1 cellular context compared by ENCODE assay signal in the genomic region with DNA sequence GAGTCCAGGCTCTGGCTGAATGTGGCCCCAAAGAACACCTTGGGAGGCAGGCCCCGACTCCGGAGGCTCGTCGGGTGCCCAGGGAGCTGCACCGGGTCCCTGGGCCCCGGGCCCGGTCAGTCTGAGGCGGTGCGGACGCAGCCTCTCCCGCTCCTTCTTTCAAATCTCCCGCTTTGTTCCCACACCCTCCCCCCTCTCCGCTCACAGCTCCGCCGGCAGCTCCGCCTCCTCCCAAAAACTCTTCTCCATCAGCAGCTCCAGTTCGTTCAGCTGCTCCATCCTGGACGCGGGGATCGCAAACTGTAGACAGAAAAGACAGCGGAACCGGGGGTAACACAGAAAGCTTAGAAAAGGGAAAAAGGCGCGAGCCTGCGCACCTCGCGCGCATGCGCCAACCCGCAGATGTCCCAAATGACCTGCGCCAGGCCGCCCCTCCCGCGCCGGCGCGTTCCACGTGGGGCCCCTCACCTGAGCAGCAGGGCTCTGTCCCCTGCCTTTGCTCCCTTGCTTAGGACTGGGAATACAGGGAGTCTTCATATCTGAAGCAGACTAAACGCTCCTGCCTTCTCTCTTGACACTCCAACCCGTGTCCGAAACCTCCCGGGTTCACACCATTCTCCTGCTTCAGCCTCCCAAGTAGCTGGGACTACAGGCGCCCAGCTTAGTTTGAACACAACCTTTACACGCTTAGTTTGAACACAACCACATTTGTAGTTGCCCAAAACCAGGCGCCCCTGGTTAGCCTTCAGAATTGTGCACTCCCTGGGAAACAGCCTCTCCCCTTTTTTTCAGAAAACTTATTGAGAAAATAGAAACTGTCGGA.
TF ChIP-seq lines count a peak whose summit lies in the region.

Gene DNA2 (minus strand): TSS at position 388 of the 823 bp plus-strand sequence. CDS start 109 bp downstream, at position 279.

TF ChIP-seq in GM12878, 131 proteins besides CTCF, POLR2A, EP300 and RAD21 (continued from another document):
- TF ChIP-seq CBX5 (IDR thresholded peaks at IDR 0.05; ENCODE audit: low read depth) (peak; percentile 76; the same call in 1 of the 2 replicates), RELB (IDR thresholded peaks at IDR 0.05; ENCODE audit: low read depth) (no peak), RCOR1 (conservative IDR thresholded peaks at IDR 0.05; ENCODE audit: low read depth, low read length) (no peak), KLF5 (IDR thresholded peaks at IDR 0.05; ENCODE audit: partially characterized antibody) (no peak), SMAD1 (IDR thresholded peaks at IDR 0.05; ENCODE audit: low read depth, partially characterized antibody) (no peak), TBL1XR1 (IDR thresholded peaks at IDR 0.05; ENCODE audit: low read depth, low read length) (no peak), ZNF384 (IDR thresholded peaks at IDR 0.05; ENCODE audit: borderline replicate concordance, low read depth, low read length) (no peak), JUNB (IDR thresholded peaks at IDR 0.05) (no peak), IKZF2 (IDR thresholded peaks at IDR 0.05) (0 out of 4 replicates have a peak, but pooled peaks of 1 of the 2 experiments have one; percentile 18), TCF3 (IDR thresholded peaks at IDR 0.05; ENCODE audit: borderline replicate concordance, insufficient read depth, low read depth, low read length) (0 out of 2 replicates have a peak, but pooled peaks have one; percentile 15), ZNF592 (IDR thresholded peaks at IDR 0.05) (no peak), MEF2A (IDR thresholded peaks at IDR 0.05; ENCODE audit: insufficient read depth, low read depth, low read length) (no peak), JUND (IDR thresholded peaks at IDR 0.05; ENCODE audit: low read depth, low read length) (no peak), MYB (IDR thresholded peaks at IDR 0.05; ENCODE audit: borderline replicate concordance, low read depth, low read length) (no peak), CEBPB (IDR thresholded peaks at IDR 0.05; ENCODE audit: borderline replicate concordance in 1 of 2, low read depth in 2 of 2, low read length in 2 of 2) (no peak), TCF7 (IDR thresholded peaks at IDR 0.05; ENCODE audit: borderline replicate concordance) (no peak), MEF2B (IDR thresholded peaks at IDR 0.05; ENCODE audit: partially characterized antibody, poor library complexity, severe bottlenecking) (no peak), KAT2A (conservative IDR thresholded peaks at IDR 0.05; ENCODE audit: control insufficient read depth, low read depth, low read length) (no peak), ZSCAN29 (IDR thresholded peaks at IDR 0.05) (no peak), STAT3 (IDR thresholded peaks at IDR 0.05; ENCODE audit: low read depth, low read length) (no peak), SMAD5 (IDR thresholded peaks at IDR 0.05; ENCODE audit: low read depth) (peak; percentile 37; the same call in 1 of the 2 replicates), CBFB (IDR thresholded peaks at IDR 0.05; ENCODE audit: low read depth) (no peak), BMI1 (IDR thresholded peaks at IDR 0.05; ENCODE audit: borderline replicate concordance) (no peak)
- TF ChIP-seq, protein P1, sequence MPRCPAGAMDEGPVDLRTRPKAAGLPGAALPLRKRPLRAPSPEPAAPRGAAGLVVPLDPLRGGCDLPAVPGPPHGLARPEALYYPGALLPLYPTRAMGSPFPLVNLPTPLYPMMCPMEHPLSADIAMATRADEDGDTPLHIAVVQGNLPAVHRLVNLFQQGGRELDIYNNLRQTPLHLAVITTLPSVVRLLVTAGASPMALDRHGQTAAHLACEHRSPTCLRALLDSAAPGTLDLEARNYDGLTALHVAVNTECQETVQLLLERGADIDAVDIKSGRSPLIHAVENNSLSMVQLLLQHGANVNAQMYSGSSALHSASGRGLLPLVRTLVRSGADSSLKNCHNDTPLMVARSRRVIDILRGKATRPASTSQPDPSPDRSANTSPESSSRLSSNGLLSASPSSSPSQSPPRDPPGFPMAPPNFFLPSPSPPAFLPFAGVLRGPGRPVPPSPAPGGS (IDR thresholded peaks at IDR 0.05; ENCODE audit: borderline replicate concordance, insufficient read depth, low read depth, low read length, poor library complexity, severe bottlenecking) = no peak
- TF ChIP-seq, protein P2, sequence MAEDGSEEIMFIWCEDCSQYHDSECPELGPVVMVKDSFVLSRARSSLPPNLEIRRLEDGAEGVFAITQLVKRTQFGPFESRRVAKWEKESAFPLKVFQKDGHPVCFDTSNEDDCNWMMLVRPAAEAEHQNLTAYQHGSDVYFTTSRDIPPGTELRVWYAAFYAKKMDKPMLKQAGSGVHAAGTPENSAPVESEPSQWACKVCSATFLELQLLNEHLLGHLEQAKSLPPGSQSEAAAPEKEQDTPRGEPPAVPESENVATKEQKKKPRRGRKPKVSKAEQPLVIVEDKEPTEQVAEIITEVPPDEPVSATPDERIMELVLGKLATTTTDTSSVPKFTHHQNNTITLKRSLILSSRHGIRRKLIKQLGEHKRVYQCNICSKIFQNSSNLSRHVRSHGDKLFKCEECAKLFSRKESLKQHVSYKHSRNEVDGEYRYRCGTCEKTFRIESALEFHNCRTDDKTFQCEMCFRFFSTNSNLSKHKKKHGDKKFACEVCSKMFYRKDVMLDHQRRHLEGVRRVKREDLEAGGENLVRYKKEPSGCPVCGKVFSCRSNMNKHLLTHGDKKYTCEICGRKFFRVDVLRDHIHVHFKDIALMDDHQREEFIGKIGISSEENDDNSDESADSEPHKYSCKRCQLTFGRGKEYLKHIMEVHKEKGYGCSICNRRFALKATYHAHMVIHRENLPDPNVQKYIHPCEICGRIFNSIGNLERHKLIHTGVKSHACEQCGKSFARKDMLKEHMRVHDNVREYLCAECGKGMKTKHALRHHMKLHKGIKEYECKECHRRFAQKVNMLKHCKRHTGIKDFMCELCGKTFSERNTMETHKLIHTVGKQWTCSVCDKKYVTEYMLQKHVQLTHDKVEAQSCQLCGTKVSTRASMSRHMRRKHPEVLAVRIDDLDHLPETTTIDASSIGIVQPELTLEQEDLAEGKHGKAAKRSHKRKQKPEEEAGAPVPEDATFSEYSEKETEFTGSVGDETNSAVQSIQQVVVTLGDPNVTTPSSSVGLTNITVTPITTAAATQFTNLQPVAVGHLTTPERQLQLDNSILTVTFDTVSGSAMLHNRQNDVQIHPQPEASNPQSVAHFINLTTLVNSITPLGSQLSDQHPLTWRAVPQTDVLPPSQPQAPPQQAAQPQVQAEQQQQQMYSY (CRISPR knock-in tag; IDR thresholded peaks at IDR 0.05) = no peak
- TF ChIP-seq, protein P3, sequence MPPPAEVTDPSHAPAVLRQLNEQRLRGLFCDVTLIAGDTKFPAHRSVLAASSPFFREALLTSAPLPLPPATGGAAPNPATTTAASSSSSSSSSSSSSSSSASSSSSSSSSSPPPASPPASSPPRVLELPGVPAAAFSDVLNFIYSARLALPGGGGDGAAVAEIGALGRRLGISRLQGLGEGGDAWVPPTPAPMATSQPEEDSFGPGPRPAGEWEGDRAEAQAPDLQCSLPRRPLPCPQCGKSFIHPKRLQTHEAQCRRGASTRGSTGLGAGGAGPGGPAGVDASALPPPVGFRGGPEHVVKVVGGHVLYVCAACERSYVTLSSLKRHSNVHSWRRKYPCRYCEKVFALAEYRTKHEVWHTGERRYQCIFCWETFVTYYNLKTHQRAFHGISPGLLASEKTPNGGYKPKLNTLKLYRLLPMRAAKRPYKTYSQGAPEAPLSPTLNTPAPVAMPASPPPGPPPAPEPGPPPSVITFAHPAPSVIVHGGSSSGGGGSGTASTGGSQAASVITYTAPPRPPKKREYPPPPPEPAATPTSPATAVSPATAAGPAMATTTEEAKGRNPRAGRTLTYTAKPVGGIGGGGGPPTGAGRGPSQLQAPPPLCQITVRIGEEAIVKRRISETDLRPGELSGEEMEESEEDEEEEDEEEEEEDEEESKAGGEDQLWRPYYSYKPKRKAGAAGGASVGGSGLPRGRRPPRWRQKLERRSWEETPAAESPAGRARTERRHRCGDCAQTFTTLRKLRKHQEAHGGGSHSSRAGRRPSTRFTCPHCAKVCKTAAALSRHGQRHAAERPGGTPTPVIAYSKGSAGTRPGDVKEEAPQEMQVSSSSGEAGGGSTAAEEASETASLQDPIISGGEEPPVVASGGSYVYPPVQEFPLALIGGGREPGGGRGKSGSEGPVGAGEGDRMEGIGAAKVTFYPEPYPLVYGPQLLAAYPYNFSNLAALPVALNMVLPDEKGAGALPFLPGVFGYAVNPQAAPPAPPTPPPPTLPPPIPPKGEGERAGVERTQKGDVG (CRISPR knock-in tag; IDR thresholded peaks at IDR 0.05) = no peak
- TF ChIP-seq, protein P4, sequence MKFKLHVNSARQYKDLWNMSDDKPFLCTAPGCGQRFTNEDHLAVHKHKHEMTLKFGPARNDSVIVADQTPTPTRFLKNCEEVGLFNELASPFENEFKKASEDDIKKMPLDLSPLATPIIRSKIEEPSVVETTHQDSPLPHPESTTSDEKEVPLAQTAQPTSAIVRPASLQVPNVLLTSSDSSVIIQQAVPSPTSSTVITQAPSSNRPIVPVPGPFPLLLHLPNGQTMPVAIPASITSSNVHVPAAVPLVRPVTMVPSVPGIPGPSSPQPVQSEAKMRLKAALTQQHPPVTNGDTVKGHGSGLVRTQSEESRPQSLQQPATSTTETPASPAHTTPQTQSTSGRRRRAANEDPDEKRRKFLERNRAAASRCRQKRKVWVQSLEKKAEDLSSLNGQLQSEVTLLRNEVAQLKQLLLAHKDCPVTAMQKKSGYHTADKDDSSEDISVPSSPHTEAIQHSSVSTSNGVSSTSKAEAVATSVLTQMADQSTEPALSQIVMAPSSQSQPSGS (IDR thresholded peaks at IDR 0.05; ENCODE audit: low read length) = no peak
